In the genomic region with DNA sequence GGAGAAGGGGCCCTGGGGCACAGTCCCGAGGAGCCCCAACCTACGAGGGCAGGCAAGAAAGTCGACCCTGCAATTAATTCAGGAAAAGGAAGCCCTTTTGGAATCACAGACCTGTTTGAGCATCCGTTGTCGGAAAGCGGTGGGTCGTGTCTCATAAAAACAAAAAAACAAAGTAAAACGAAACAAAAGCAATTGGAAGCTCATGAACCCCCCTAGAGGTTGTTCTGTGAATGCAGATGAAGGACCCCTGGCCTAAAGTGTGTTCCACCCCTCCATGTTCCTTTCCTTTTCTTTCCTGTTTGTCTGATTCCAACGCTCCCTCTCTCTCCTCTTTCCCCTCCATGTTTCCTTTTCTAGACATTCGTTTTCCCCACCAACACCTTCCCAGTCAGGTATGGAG, we compare ENCODE assay signal across 8 cellular contexts.
DNase-seq lines count a peak whose midpoint lies in the region; TF ChIP-seq lines count a peak whose summit lies in the region.

No MANE protein-coding gene starts in this region.

- no peak overlapping the region for H3K27ac Mint-ChIP-seq in activated CD4-positive, alpha-beta memory T cell treated with anti-CD3 and anti-CD28 coated beads, Interleukin-2, amount 10 ng/mL, durations not matched to agents 7 days and 5 days
- H3K27ac Mint-ChIP-seq in activated CD4-positive, alpha-beta memory T cell treated with anti-CD3 and anti-CD28 coated beads for 36 hours, result no peak overlapping the region

- no peaks in the 10 kb centered on the region for H3K9me3 Mint-ChIP-seq in activated CD4-positive, alpha-beta memory T cell treated with anti-CD3 and anti-CD28 coated beads, Interleukin-2, amount 10 ng/mL, durations not matched to agents 7 days and 5 days
- H3K9me3 Mint-ChIP-seq in activated CD4-positive, alpha-beta memory T cell treated with anti-CD3 and anti-CD28 coated beads for 36 hours, result no peaks in the 10 kb centered on the region

- H3K27ac ChIP-seq in smooth muscle cell (ENCODE audit: low read depth), result no peak overlapping the region

- TF ChIP-seq CTCF in smooth muscle cell (IDR thresholded peaks at IDR 0.05; ENCODE audit: borderline replicate concordance, insufficient read depth, poor library complexity, severe bottlenecking), result peak; percentile 36

- CTCF ChIA-PET in activated CD4-positive, alpha-beta memory T cell treated with anti-CD3 and anti-CD28 coated beads, Interleukin-2, amount 10 ng/mL, durations not matched to agents 7 days and 5 days (lab: Charles Lee), result interaction anchor here (1.3 kb wide), 1 partner anchor 31 kb away, joined by 3 read pairs; no protein-coding TSS in a partner anchor
- CTCF ChIA-PET in activated CD4-positive, alpha-beta memory T cell treated with anti-CD3 and anti-CD28 coated beads for 36 hours (lab: Charles Lee), result interaction anchor here (1.5 kb wide), 1 partner anchor 86 kb away, joined by 3 read pairs; no protein-coding TSS in a partner anchor

- intact Hi-C loops in activated CD4-positive, alpha-beta memory T cell treated with anti-CD3 and anti-CD28 coated beads for 36 hours (cut with micrococcal nuclease), result no loop called here

- no peak overlapping the region for H3K4me2 ChIP-seq in smooth muscle cell

- H2AFZ ChIP-seq in smooth muscle cell (ENCODE audit: low read depth), result no peak overlapping the region

- peaks cover 31% of the 10 kb centered on the region for H3K4me1 ChIP-seq in smooth muscle cell (ENCODE audit: low read depth)

- no peak for DNase-seq in activated CD4-positive, alpha-beta memory T cell treated with anti-CD3 and anti-CD28 coated beads, Interleukin-2, amount 10 ng/mL, durations not matched to agents 7 days and 5 days
- no peak for DNase-seq in activated CD4-positive, alpha-beta memory T cell treated with anti-CD3 and anti-CD28 coated beads for 36 hours
- DNase-seq in NAMALWA (ENCODE audit: low spot score), result peak; percentile 56
- peak; percentile 36 for DNase-seq in ecto neural progenitor cell (ENCODE audit: low spot score)
- DNase-seq in smooth muscle cell (lab: John Stamatoyannopoulos, UW; ENCODE audit: unreplicated experiment), result no peak
- no peak for DNase-seq in SW 1271 (lab: John Stamatoyannopoulos, UW)
- DNase-seq in HUDEP-2 (lab: John Stamatoyannopoulos, UW; ENCODE audit: unreplicated experiment in 76 of 76), result no peak
- DNase-seq in NCI-H1930 (lab: John Stamatoyannopoulos, UW), result no peak

- H3K79me2 ChIP-seq in smooth muscle cell (ENCODE audit: low read depth), result no peaks in the 10 kb centered on the region

- H3K36me3 ChIP-seq in smooth muscle cell (ENCODE audit: low read depth), result no peaks in the 10 kb centered on the region

- H4K20me1 ChIP-seq in smooth muscle cell (ENCODE audit: low read depth), result no peaks in the 10 kb centered on the region

- H3K27me3 Mint-ChIP-seq in activated CD4-positive, alpha-beta memory T cell treated with anti-CD3 and anti-CD28 coated beads, Interleukin-2, amount 10 ng/mL, durations not matched to agents 7 days and 5 days, result peaks cover 11% of the 10 kb centered on the region
- peaks cover 20% of the 10 kb centered on the region for H3K27me3 Mint-ChIP-seq in activated CD4-positive, alpha-beta memory T cell treated with anti-CD3 and anti-CD28 coated beads for 36 hours

- no peaks in the 10 kb centered on the region for H3F3A ChIP-seq in smooth muscle cell (ENCODE audit: low read depth)

- no peak overlapping the region for H3K4me3 ChIP-seq in smooth muscle cell

- 75% methylated on average over 10 of the region's 10 CpGs for WGBS in smooth muscle cell (ENCODE audit: low lambda C conversion rate)

- H3K27me3 ChIP-seq in smooth muscle cell (ENCODE audit: low read depth), result peaks cover 3% of the 10 kb centered on the region

- H3K36me3 Mint-ChIP-seq in activated CD4-positive, alpha-beta memory T cell treated with anti-CD3 and anti-CD28 coated beads, Interleukin-2, amount 10 ng/mL, durations not matched to agents 7 days and 5 days (ENCODE audit: low read depth), result no peaks in the 10 kb centered on the region
- no peaks in the 10 kb centered on the region for H3K36me3 Mint-ChIP-seq in activated CD4-positive, alpha-beta memory T cell treated with anti-CD3 and anti-CD28 coated beads for 36 hours

- POLR2A ChIA-PET in activated CD4-positive, alpha-beta memory T cell treated with anti-CD3 and anti-CD28 coated beads, Interleukin-2, amount 10 ng/mL, durations not matched to agents 7 days and 5 days (lab: Charles Lee), result no interaction called here
- POLR2A ChIA-PET in activated CD4-positive, alpha-beta memory T cell treated with anti-CD3 and anti-CD28 coated beads for 36 hours (lab: Charles Lee), result no interaction called here

- peak overlapping the region; percentile 50 for H3K4me3 Mint-ChIP-seq in activated CD4-positive, alpha-beta memory T cell treated with anti-CD3 and anti-CD28 coated beads, Interleukin-2, amount 10 ng/mL, durations not matched to agents 7 days and 5 days
- no peak overlapping the region for H3K4me3 Mint-ChIP-seq in activated CD4-positive, alpha-beta memory T cell treated with anti-CD3 and anti-CD28 coated beads for 36 hours

- H3K9me3 ChIP-seq in smooth muscle cell (replicated peaks; ENCODE audit: low read depth), result no peaks in the 10 kb centered on the region

- peaks cover 2% of the 10 kb centered on the region for H3K4me1 Mint-ChIP-seq in activated CD4-positive, alpha-beta memory T cell treated with anti-CD3 and anti-CD28 coated beads, Interleukin-2, amount 10 ng/mL, durations not matched to agents 7 days and 5 days
- peaks cover 6% of the 10 kb centered on the region for H3K4me1 Mint-ChIP-seq in activated CD4-positive, alpha-beta memory T cell treated with anti-CD3 and anti-CD28 coated beads for 36 hours (ENCODE audit: low read depth)

- H3K9ac ChIP-seq in smooth muscle cell (ENCODE audit: low read depth), result no peak overlapping the region

Comparison
In these comparisons a context has a peak if more than half of its experiments do, and no peak if none do; other contexts are left out.
1. DNase-seq: peak in NAMALWA (single experiment) and ecto neural progenitor cell (single experiment); none in activated CD4-positive, alpha-beta memory T cell treated with anti-CD3 and anti-CD28 coated beads, Interleukin-2, amount 10 ng/mL, durations not matched to agents 7 days and 5 days (single experiment), activated CD4-positive, alpha-beta memory T cell treated with anti-CD3 and anti-CD28 coated beads for 36 hours (single experiment), smooth muscle cell (single experiment), SW 1271 (0 of 2), HUDEP-2 (0 of 76) and NCI-H1930 (0 of 2).